Comparison of ENCODE assay signal across 8 cellular contexts in the genomic region with DNA sequence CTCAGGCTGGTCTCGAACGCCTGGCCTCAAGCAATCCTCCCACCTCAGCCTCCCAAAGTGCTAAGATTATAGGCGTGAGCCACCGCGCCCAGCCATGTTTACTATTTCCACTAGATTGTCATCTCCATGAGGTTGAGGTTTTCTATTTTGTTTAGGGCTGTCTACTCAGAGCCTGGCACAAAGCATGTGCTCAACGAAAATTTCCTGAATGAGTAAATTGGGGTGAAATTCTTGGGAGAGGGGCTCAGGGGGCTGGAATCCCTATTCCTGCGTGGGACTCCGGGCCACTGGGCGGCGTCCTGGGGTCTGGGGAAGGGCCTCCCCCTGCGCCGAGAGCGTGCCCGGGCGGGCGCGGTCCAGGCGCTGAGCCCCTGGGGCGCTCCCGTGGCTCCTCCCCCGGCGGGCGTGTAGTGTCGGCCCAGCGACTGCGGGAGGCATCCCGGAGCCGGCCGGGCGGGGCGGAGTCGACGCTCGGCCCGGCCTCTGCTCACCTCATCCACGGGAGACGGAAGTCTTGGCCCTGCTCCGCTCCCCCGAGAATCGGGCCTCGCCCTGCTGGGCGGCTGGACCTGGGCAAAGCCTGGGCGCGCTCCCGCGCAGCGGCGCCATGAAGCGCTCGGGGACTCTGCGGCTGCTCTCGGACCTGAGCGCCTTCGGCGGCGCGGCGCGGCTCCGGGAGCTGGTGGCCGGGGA. TPM values are rescaled to one million over a fixed set of nuclear protein-coding genes. Genes with fewer than 3 reads are reported as not detected.
DNase-seq lines count a peak whose midpoint lies in the region; ATAC-seq and TF ChIP-seq lines count a peak whose summit lies in the region.

A gene (plus strand): TSS at position 482 of the 693 bp plus-strand sequence. CDS start 126 bp downstream, at position 608.

- peaks cover 9% of the 10 kb centered on the region for H3K4me1 ChIP-seq in A673 (ENCODE audit: insufficient read depth, low read length, poor library complexity, severe bottlenecking)

- BruUV-seq in A673 (replicated peaks; lab: Mats Ljungman, UMichigan): no TSS peak

- H3K9me3 Mint-ChIP-seq in activated B cell treated with CpG ODN at 0.5 μM for 24 hours: no peaks in the 10 kb centered on the region

- CTCF ChIA-PET in A673 (lab: Charles Lee): no interaction called here
- CTCF ChIA-PET in activated B cell treated with CpG ODN at 0.5 μM for 24 hours (lab: Charles Lee): interaction anchor here (1.2 to 12.4 kb wide), 3 partner anchors 55 to 224 kb away, joined by 3 to 182 read pairs (median 5); a partner anchor contains a TSS

- TF ChIP-seq CTCF in A673 (conservative IDR thresholded peaks at IDR 0.05; ENCODE audit: low read depth, low read length): peak; percentile 25; the same call in 1 of the 2 replicates
- no peak for TF ChIP-seq CTCF in activated B cell treated with CpG ODN at 0.5 μM for 24 hours (IDR thresholded peaks at IDR 0.05)

- intact Hi-C loops in A673 (cut with micrococcal nuclease; ENCODE audit: unreplicated experiment): no loop called here
- intact Hi-C loops in activated B cell treated with CpG ODN at 0.5 μM for 24 hours (cut with micrococcal nuclease): loop anchor here (1.0 to 2.0 kb wide), 7 partner anchors 9 to 438 kb away; a partner anchor contains a TSS

- peak within 1 kb of the TSS; percentile 80 for H3K27ac ChIP-seq in A673 (ENCODE audit: low read depth, low read length, poor library complexity, severe bottlenecking)
- H3K27ac ChIP-seq in caudate nucleus (ENCODE audit: low read depth, low read length): peak within 1 kb of the TSS; percentile 76

- DNase-seq in A673 (ENCODE audit: low spot score): peak; percentile 91
- peak; percentile 75 for DNase-seq in NCI-H2171 treated with DMSO at 0.1 percent for 48 hours (lab: John Stamatoyannopoulos, UW)
- DNase-seq in activated B cell treated with CpG ODN at 0.5 μM for 24 hours: peak; percentile 88
- peak in 59 of 61 donors; percentile 9 to 88 (median 68) for DNase-seq in caudate nucleus (lab: John Stamatoyannopoulos, UW)
- DNase-seq in islet precursor cell: peak; percentile 93
- DNase-seq in stimulated activated CD4-positive, alpha-beta T cell treated with anti-CD3 and anti-CD28 coated beads, Interleukin-15, amount 100 ng/mL, for 1 hour (ENCODE audit: low read depth in 1 of 2, low spot score in 1 of 2): peak; percentile 73 to 85

- H3K4me3 ChIP-seq in A673 (ENCODE audit: low read depth, low read length, poor library complexity, severe bottlenecking): peak within 1 kb of the TSS; percentile 89

- H3K9me3 ChIP-seq in A673 (ENCODE audit: low read depth, low read length, poor library complexity, severe bottlenecking): no peaks in the 10 kb centered on the region

- H3K36me3 Mint-ChIP-seq in activated B cell treated with CpG ODN at 0.5 μM for 24 hours (ENCODE audit: low read depth): peaks cover 17% of the 10 kb centered on the region

- H3K27me3 ChIP-seq in A673 (replicated peaks; ENCODE audit: insufficient read depth, low read depth, low read length, poor library complexity): no peaks in the 10 kb centered on the region

- no peaks in the 10 kb centered on the region for H3K36me3 ChIP-seq in A673 (ENCODE audit: insufficient read depth, low read length, poor library complexity, severe bottlenecking)

- H3K4me1 Mint-ChIP-seq in activated B cell treated with CpG ODN at 0.5 μM for 24 hours: peaks cover 24% of the 10 kb centered on the region

- peak within 1 kb of the TSS; percentile 90 for H3K27ac Mint-ChIP-seq in activated B cell treated with CpG ODN at 0.5 μM for 24 hours

- peak; percentile 70 for TF ChIP-seq POLR2A in GM18526 (IDR thresholded peaks at IDR 0.05; ENCODE audit: extremely low read depth, insufficient read length)

- no peaks in the 10 kb centered on the region for H3K27me3 Mint-ChIP-seq in activated B cell treated with CpG ODN at 0.5 μM for 24 hours

- POLR2A ChIA-PET in A673 (lab: Charles Lee; ENCODE audit: low non-redundant PET) (interaction anchor here (0.6 kb wide), 1 partner anchor 90 kb away, joined by 11 read pairs; no protein-coding TSS in a partner anchor), activated B cell treated with CpG ODN at 0.5 μM for 24 hours (lab: Charles Lee) (interaction anchor here (0.9 to 4.0 kb wide), 4 partner anchors 9 to 281 kb away, joined by 3 to 22 read pairs (median 8); a partner anchor contains a TSS)

- peak within 1 kb of the TSS; percentile 89 for H3K4me3 Mint-ChIP-seq in activated B cell treated with CpG ODN at 0.5 μM for 24 hours

- ATAC-seq in HG03066 (IDR thresholded peaks at IDR 0.05; ENCODE audit: low read depth, unreplicated experiment): peak; percentile 94
- peak; percentile 97 for ATAC-seq in activated B cell treated with CpG ODN at 0.5 μM for 24 hours (ENCODE audit: low read depth)

RNA-seq across cellular contexts. Expression of the gene that starts here (rescaled TPM):
- total RNA-seq in A673 (2021) (12.6 and 15.7 TPM in 2 replicates), activated B cell treated with CpG ODN at 0.5 μM for 24 hours (22.8 and 23.0 TPM in 2 replicates)

Comparison
In these comparisons a context has a peak if more than half of its experiments do, and no peak if none do; other contexts are left out.
1. Peak in every context shown above with its lines: DNase-seq, ATAC-seq, H3K4me3 ChIP-seq and H3K27ac ChIP-seq.